In the genomic region with DNA sequence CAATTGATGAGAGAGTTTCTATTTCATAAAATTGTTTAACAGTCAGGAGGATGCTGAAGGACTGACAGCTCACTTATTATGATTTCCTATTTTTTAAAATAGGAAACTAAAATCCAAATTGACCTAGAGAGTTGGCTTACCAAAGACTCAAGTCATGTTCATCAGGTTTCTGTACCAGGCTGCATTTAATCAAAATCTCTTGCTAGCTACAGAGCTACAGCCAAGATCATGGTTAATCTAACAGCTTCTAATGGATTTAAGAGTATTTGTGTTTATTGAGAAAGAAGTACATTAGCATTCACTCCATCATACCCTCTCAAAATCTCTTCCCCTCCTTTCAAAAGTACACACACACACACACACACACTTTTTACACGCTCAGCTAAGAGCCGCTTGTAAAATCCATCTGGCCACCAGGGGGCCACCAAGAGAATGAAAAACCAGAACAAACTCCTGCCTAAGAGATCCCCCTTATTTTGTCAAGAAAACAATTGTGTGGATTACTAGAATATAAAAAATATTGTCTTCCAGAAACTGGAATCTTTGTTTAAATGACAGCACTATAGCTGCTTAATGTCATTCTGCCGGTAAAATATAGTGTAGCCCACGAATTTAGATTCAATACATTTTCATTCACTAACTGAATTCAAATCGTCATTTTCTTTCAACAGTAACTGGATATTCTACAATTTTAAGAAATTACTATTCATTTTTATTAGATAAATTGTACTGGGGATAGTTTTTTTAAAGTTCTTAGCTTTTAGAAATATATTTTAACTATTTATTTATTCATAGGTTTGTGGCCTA, we compare ENCODE assay signal across 8 cellular contexts.
A peak's percentile ranks its signal among the peaks of the same experiment; 100 is the strongest.
DNase-seq lines count a peak whose midpoint lies in the region; ATAC-seq, FAIRE-seq and TF ChIP-seq lines count a peak whose summit lies in the region.

No MANE protein-coding gene starts in this region.

- intact Hi-C loops in cardiac septum (cut with DNase I) = loop anchor here (2.0 to 10.0 kb wide), 4 partner anchors 173 to 763 kb away; a partner anchor contains a TSS
- intact Hi-C loops in aorta (cut with DNase I) = loop anchor here (5.0 to 10.0 kb wide), 4 partner anchors 173 to 753 kb away; no protein-coding TSS in a partner anchor

- DNase-seq in GM19239 (ENCODE audit: insufficient read length, low spot score) (peak; percentile 19), HT-29 (ENCODE audit: low spot score) (peak; percentile 78), SKM-1 treated with dmso at 0.1 percent for 144 hours (lab: John Stamatoyannopoulos, UW; ENCODE audit: unreplicated experiment) (peak; percentile 5), cardiac septum (ENCODE audit: low spot score) (peak; percentile 86), pulmonary artery endothelial cell (ENCODE audit: low read depth, low spot score) (peak; percentile 4), aorta (peak; percentile 77 to 88)
- peak; percentile 70 for DNase-seq in activated naive CD8-positive, alpha-beta T cell treated with anti-CD3 and anti-CD28 coated beads, Interleukin-2, amount 10 ng/mL, durations not matched to agents 7 days and 5 days

- H3K27ac Mint-ChIP-seq in activated naive CD8-positive, alpha-beta T cell treated with anti-CD3 and anti-CD28 coated beads, Interleukin-2, amount 10 ng/mL, durations not matched to agents 7 days and 5 days = peak overlapping the region; percentile 11

- H3K27me3 ChIP-seq in aorta (ENCODE audit: control insufficient read depth in 1 of 2, insufficient read depth in 2 of 2, low read length in 1 of 2) = no peaks in the 10 kb centered on the region

- no peaks in the 10 kb centered on the region for H3K36me3 ChIP-seq in aorta (ENCODE audit: control insufficient read depth in 1 of 2, insufficient read depth in 2 of 2, low read length in 1 of 2)

- H3K4me1 ChIP-seq in aorta (ENCODE audit: control insufficient read depth in 1 of 2, insufficient read depth in 2 of 2, low read length in 2 of 2) = no peaks in the 10 kb centered on the region

- H3K4me3 Mint-ChIP-seq in activated naive CD8-positive, alpha-beta T cell treated with anti-CD3 and anti-CD28 coated beads, Interleukin-2, amount 10 ng/mL, durations not matched to agents 7 days and 5 days = no peak overlapping the region

- no peak overlapping the region for H3K4me3 ChIP-seq in aorta (ENCODE audit: low read length in 2 of 2)

- peaks cover 13% of the 10 kb centered on the region for H3K36me3 Mint-ChIP-seq in activated naive CD8-positive, alpha-beta T cell treated with anti-CD3 and anti-CD28 coated beads, Interleukin-2, amount 10 ng/mL, durations not matched to agents 7 days and 5 days

- H3K4me1 Mint-ChIP-seq in activated naive CD8-positive, alpha-beta T cell treated with anti-CD3 and anti-CD28 coated beads, Interleukin-2, amount 10 ng/mL, durations not matched to agents 7 days and 5 days = peaks cover 4% of the 10 kb centered on the region

- WGBS in aorta, 2 donors = 39 to 40% methylated on average over 5 of the region's 5 CpGs

- peaks cover 10% of the 10 kb centered on the region for H3K9me3 Mint-ChIP-seq in activated naive CD8-positive, alpha-beta T cell treated with anti-CD3 and anti-CD28 coated beads, Interleukin-2, amount 10 ng/mL, durations not matched to agents 7 days and 5 days

- peak; percentile 93 for FAIRE-seq in GM19239 (lab: Jason Lieb, UNC)

- no peak for ATAC-seq in activated naive CD8-positive, alpha-beta T cell treated with anti-CD3 and anti-CD28 coated beads, Interleukin-2, amount 10 ng/mL, durations not matched to agents 7 days and 5 days (ENCODE audit: low read depth)
- peak; percentile 78 for ATAC-seq in aorta (ENCODE audit: low FRiP score)

- H3K27ac ChIP-seq in C4-2B (no peak overlapping the region), aorta (ENCODE audit: low read depth in 1 of 2, low read length in 2 of 2) (no peak overlapping the region)

- H3K27me3 Mint-ChIP-seq in activated naive CD8-positive, alpha-beta T cell treated with anti-CD3 and anti-CD28 coated beads, Interleukin-2, amount 10 ng/mL, durations not matched to agents 7 days and 5 days = no peaks in the 10 kb centered on the region

- POLR2A ChIA-PET in activated naive CD8-positive, alpha-beta T cell treated with anti-CD3 and anti-CD28 coated beads, Interleukin-2, amount 10 ng/mL, durations not matched to agents 7 days and 5 days (lab: Charles Lee) = interaction anchor here (0.9 to 2.8 kb wide), 2 partner anchors 330 to 333 kb away, joined by 3 to 23 read pairs; a partner anchor contains a TSS

- no peaks in the 10 kb centered on the region for H3K9me3 ChIP-seq in aorta (ENCODE audit: control insufficient read depth, low read length)

- peak; percentile 82 for TF ChIP-seq CTCF in C4-2B (conservative IDR thresholded peaks at IDR 0.05)

Comparison
In these comparisons a context has a peak if more than half of its experiments do, and no peak if none do; other contexts are left out.
1. DNase-seq: peak in every context shown above with its lines; median percentile 86 in cardiac septum; 82 in aorta; 78 in HT-29; 70 in activated naive CD8-positive, alpha-beta T cell treated with anti-CD3 and anti-CD28 coated beads, Interleukin-2, amount 10 ng/mL, durations not matched to agents 7 days and 5 days; 19 in GM19239; 5 in SKM-1 treated with dmso at 0.1 percent for 144 hours; 4 in pulmonary artery endothelial cell.